Comparison of ENCODE assay signal across 17 cellular contexts in the genomic region with DNA sequence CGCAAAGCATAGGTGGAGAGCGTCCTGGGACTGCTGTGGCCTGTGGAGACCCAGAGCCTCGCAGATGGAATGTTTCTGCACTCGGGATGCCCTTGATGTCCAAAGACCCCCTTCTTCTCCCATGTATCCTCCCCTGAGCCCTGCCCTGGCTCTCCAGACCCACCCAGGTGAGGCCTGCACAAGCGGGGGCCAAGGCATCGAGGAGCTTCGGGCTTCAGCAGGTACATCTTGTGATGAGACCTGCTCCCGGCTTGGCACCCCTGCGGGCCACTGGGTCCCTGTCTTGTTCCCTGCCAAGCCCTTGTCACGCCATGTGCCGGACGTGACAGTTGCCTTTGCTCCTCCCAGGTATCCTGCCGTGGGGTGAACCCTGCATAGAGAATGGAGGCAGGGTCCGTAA.
A peak's percentile ranks its signal among the peaks of the same experiment; 100 is the strongest.
DNase-seq lines count a peak whose midpoint lies in the region; ATAC-seq lines count a peak whose summit lies in the region.
"Had no signal": no experiment of that assay in that cellular context is flagged by ENCODE, and none has a peak within 500 bp of the region (broad histone marks: within the 10 kb centered on the region; RNA-seq: fewer than 3 reads in every experiment).

No MANE protein-coding gene starts in this region.

- no peaks in the 10 kb centered on the region for H3K27me3 ChIP-seq in neuronal stem cell (ENCODE audit: control insufficient read depth in 3 of 3, insufficient read depth in 3 of 3, low read depth in 1 of 3, low read length in 3 of 3)
- H3K27me3 ChIP-seq: BLaER1 treated with 17β-estradiol and CSF1 and Interleukin-3, amounts not matched to agents 10 nM and 100 nM had no signal

- H3K27me3 Mint-ChIP-seq in T-helper 17 cell, result no peaks in the 10 kb centered on the region
- H3K27me3 Mint-ChIP-seq: B cell; CD4-positive, alpha-beta T cell had no signal

- no peak overlapping the region for H2BK5ac ChIP-seq in neuronal stem cell (ENCODE audit: low read length)

- ATAC-seq in T-helper 17 cell, result no peak
- ATAC-seq: A549; CD8-positive, alpha-beta T cell had no signal

- H3K18ac ChIP-seq in neuronal stem cell (ENCODE audit: low read length), result no peak overlapping the region

- H4K8ac ChIP-seq in neuronal stem cell (ENCODE audit: low read depth, low read length), result no peak overlapping the region

- no peak overlapping the region for H3K4me3 Mint-ChIP-seq in T-helper 17 cell
- H3K4me3 Mint-ChIP-seq: B cell; CD4-positive, alpha-beta T cell; CD8-positive, alpha-beta T cell had no signal

- no peaks in the 10 kb centered on the region for H3K4me1 Mint-ChIP-seq in T-helper 17 cell

- H3K4me1 ChIP-seq in neuronal stem cell (ENCODE audit: control insufficient read depth in 2 of 2, insufficient read depth in 1 of 2, low read depth in 1 of 2, low read length in 2 of 2), result no peaks in the 10 kb centered on the region
- H3K4me1 ChIP-seq: A549, Caco-2 had no signal

- H3K36me3 ChIP-seq in neuronal stem cell (replicated peaks in 1 of 2; ENCODE audit: control insufficient read depth in 2 of 2, insufficient read depth in 2 of 2, low read length in 2 of 2), result peaks cover 14 to 87% of the 10 kb centered on the region in 2 donors

- H2BK12ac ChIP-seq in neuronal stem cell (ENCODE audit: low read length), result no peak overlapping the region

- H2AFZ ChIP-seq in neuronal stem cell (ENCODE audit: low read length), result no peak overlapping the region

- no peak overlapping the region for H2AK5ac ChIP-seq in neuronal stem cell (ENCODE audit: low read depth, low read length)

- no CpG with 5 or more reads among the region's 14 CpGs for WGBS in neuronal stem cell (ENCODE audit: extremely low coverage in 2 of 2, insufficient read length in 2 of 2, insufficient replicate concordance in 1 of 2), 2 donors

- H3K4me2 ChIP-seq in neuronal stem cell (ENCODE audit: insufficient read depth, low read length, poor library complexity, severe bottlenecking), result no peak overlapping the region
- H3K4me2 ChIP-seq: A549; BLaER1 treated with 17β-estradiol and CSF1 and Interleukin-3, amounts not matched to agents 10 nM and 100 nM had no signal

- peak; percentile 55 for DNase-seq in activated effector memory CD4-positive, alpha-beta T cell treated with anti-CD3 and anti-CD28 coated beads, Interleukin-2, amount 50 U/mL, for 16 hours
- DNase-seq in activated effector memory CD4-positive, alpha-beta T cell treated with Interleukin-2 at 50 U/mL for 16 hours, result no peak
- DNase-seq in T-helper 17 cell (no peak), neuronal stem cell (ENCODE audit: low spot score) (no peak), ecto neural progenitor cell (ENCODE audit: low spot score) (no peak), NOMO-1 treated with DMSO at 0.1 percent for 48 hours (lab: John Stamatoyannopoulos, UW; ENCODE audit: unreplicated experiment) (no peak)
- DNase-seq: AML-193; Caco-2; Calu3; CD4-positive, alpha-beta T cell; CD8-positive, alpha-beta T cell; GF-D8 had no signal

- peak overlapping the region; percentile 53 for H3K23ac ChIP-seq in neuronal stem cell (ENCODE audit: low read depth, low read length, poor library complexity)

- H3K27ac ChIP-seq in neuronal stem cell (replicated peaks; ENCODE audit: low read length), result no peak overlapping the region
- H3K27ac ChIP-seq: 22Rv1; A549; BLaER1 treated with 17β-estradiol and CSF1 and Interleukin-3, amounts not matched to agents 10 nM and 100 nM; C4-2B had no signal

- no peak overlapping the region for H3K14ac ChIP-seq in neuronal stem cell (ENCODE audit: low read length)

- H3K9me3 ChIP-seq in T-helper 17 cell (ENCODE audit: control insufficient read depth, low read length, poor library complexity, severe bottlenecking) (no peaks in the 10 kb centered on the region), neuronal stem cell (replicated peaks in 1 of 2; ENCODE audit: control insufficient read depth in 2 of 2, insufficient read depth in 1 of 2, low read depth in 1 of 2, low read length in 2 of 2) (no peaks in the 10 kb centered on the region)
- H3K9me3 ChIP-seq: A549, Caco-2 had no signal

- no peak overlapping the region for H3K9ac ChIP-seq in neuronal stem cell (ENCODE audit: low read depth, low read length, poor library complexity)
- H3K9ac ChIP-seq: BLaER1 treated with 17β-estradiol and CSF1 and Interleukin-3, amounts not matched to agents 10 nM and 100 nM had no signal

- no peak overlapping the region for H2BK15ac ChIP-seq in neuronal stem cell (ENCODE audit: low read length)

- H3K36me3 Mint-ChIP-seq in T-helper 17 cell (ENCODE audit: low read depth), result peaks cover 2% of the 10 kb centered on the region
- H3K36me3 Mint-ChIP-seq: CD8-positive, alpha-beta T cell had no signal

- no peaks in the 10 kb centered on the region for H3K79me1 ChIP-seq in neuronal stem cell (ENCODE audit: low read depth, low read length)

- no peak overlapping the region for H3K4ac ChIP-seq in neuronal stem cell (ENCODE audit: low read length)

- no peak overlapping the region for H2BK120ac ChIP-seq in neuronal stem cell (ENCODE audit: low read depth, low read length)

- H4K91ac ChIP-seq in neuronal stem cell (ENCODE audit: low read depth, low read length, poor library complexity), result no peak overlapping the region

- peak overlapping the region; percentile 9 for H3K27ac Mint-ChIP-seq in T-helper 17 cell
- H3K27ac Mint-ChIP-seq: B cell; CD4-positive, alpha-beta T cell; CD8-positive, alpha-beta T cell had no signal

- H3K4me3 ChIP-seq in neuronal stem cell (ENCODE audit: low read length in 2 of 2), result no peak overlapping the region
- H3K4me3 ChIP-seq: A549; BLaER1 treated with 17β-estradiol and CSF1 and Interleukin-3, amounts not matched to agents 10 nM and 100 nM had no signal
